Comparison of ENCODE assay signal across 8 cellular contexts in genomic region chr6:158232445-158233213, GRCh38.
DNase-seq lines count a peak whose midpoint lies in the region; ATAC-seq, FAIRE-seq and TF ChIP-seq lines count a peak whose summit lies in the region.

No MANE protein-coding gene starts in this region.

- no peaks in the 10 kb centered on the region for H3K27me3 ChIP-seq in thymus (ENCODE audit: control insufficient read depth, insufficient read depth)

- no peaks in the 10 kb centered on the region for H3K9me3 ChIP-seq in thymus (ENCODE audit: control insufficient read depth)

- H3K9me3 Mint-ChIP-seq in CD14-positive monocyte (peaks cover 0 to 6% (median 0%) of the 10 kb centered on the region in 7 donors), neural crest cell (no peaks in the 10 kb centered on the region)

- H3K4me3 Mint-ChIP-seq in CD14-positive monocyte (peak overlapping the region; percentile 94 to 97), neural crest cell (peak overlapping the region; percentile 90)

- DNase-seq in CD14-positive monocyte (ENCODE audit: low spot score): peak; percentile 50
- DNase-seq in HuH-7 (ENCODE audit: low spot score): peak; percentile 65
- DNase-seq in RPMI8226: peak; percentile 66
- DNase-seq in activated naive CD4-positive, alpha-beta T cell treated with Interleukin-2 at 50 U/mL for 16 hours: peak; percentile 51
- peak; percentile 59 to 65 for DNase-seq in frontal cortex (ENCODE audit: low spot score in 2 of 2)
- peak; percentile 40 for DNase-seq in neural crest cell (ENCODE audit: low read depth, low spot score)

- H3K4me1 ChIP-seq in thymus (ENCODE audit: control insufficient read depth, insufficient read depth, low read length): peaks cover 8% of the 10 kb centered on the region

- no peaks in the 10 kb centered on the region for H3K36me3 ChIP-seq in thymus (ENCODE audit: control insufficient read depth, insufficient read depth)

- no peak for FAIRE-seq in frontal cortex (lab: Jason Lieb, UNC)

- peak overlapping the region; percentile 60 to 91 (median 80) for H3K27ac Mint-ChIP-seq in CD14-positive monocyte
- H3K27ac Mint-ChIP-seq in neural crest cell (ENCODE audit: unreplicated experiment): peak overlapping the region; percentile 96

- H3K36me3 Mint-ChIP-seq in CD14-positive monocyte (peaks cover 4% of the 10 kb centered on the region in 2 donors), neural crest cell (ENCODE audit: low read depth) (no peaks in the 10 kb centered on the region)

- H3K4me1 Mint-ChIP-seq in CD14-positive monocyte (peaks cover 26% of the 10 kb centered on the region), neural crest cell (peaks cover 28% of the 10 kb centered on the region)

- intact Hi-C loops in CD14-positive monocyte (cut with micrococcal nuclease): loop anchor here in 1 of 2 donors (5.0 kb wide), 1 partner anchor 325 kb away; no protein-coding TSS in a partner anchor

- H3K4me3 ChIP-seq in thymus (ENCODE audit: low read length): peak overlapping the region; percentile 99

- H3K27me3 Mint-ChIP-seq in CD14-positive monocyte (ENCODE audit: low read depth in 3 of 3): peaks cover 22 to 23% (median 23%) of the 10 kb centered on the region in 3 donors
- peaks cover 3% of the 10 kb centered on the region for H3K27me3 Mint-ChIP-seq in neural crest cell (ENCODE audit: low read depth)

- peak; percentile 37 for ATAC-seq in GM21423 (IDR thresholded peaks at IDR 0.05; ENCODE audit: unreplicated experiment)

- under 1% methylated on average over 59 of the region's 59 CpGs for whole genome bisulfite sequencing in thymus

- peak overlapping the region; percentile 87 for H3K27ac ChIP-seq in thymus (ENCODE audit: low read depth)

- TF ChIP-seq CTCF in CD14-positive monocyte (IDR thresholded peaks at IDR 0.05): no peak
- TF ChIP-seq CTCF in neural crest cell (conservative IDR thresholded peaks at IDR 0.05): no peak

Comparison
In these comparisons a context has a peak if more than half of its experiments do, and no peak if none do; other contexts are left out.
1. Peak in every context shown above with its lines: DNase-seq, ATAC-seq, H3K4me3 ChIP-seq and H3K27ac ChIP-seq.